Comparison of ENCODE assay signal across 8 cellular contexts in the genomic region with DNA sequence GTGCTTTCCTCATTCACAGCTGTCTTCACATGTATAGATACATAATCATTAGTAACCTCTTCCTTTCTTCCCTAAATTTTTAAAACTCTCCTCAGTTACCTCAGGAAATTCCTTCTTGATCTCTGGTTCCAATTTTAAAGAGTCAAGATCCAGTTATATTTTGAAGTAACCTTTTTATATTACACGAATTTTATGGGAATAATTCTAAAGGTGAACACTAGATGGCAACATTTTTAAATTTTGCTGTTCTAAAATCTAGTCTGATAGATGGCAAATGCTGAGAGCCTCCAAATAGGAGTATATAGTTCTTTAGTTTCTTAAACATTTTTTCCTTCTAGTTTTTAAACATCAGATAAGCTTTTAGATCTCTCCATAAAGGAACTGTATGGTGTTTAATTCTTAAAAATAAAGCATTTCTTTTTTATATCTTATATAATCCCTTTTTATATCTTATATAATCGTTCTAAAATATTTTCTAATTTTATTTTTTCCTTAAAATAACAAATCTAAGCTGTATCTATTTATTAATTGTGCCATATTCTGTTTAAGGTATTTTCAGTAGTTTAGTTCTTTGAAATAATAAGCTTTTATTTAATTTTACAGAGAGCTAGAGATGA. TPM values are rescaled to one million over a fixed set of nuclear protein-coding genes. Genes with fewer than 3 reads are reported as not detected.
DNase-seq lines count a peak whose midpoint lies in the region; ATAC-seq, FAIRE-seq and TF ChIP-seq lines count a peak whose summit lies in the region.

No MANE protein-coding gene starts in this region.

- ATAC-seq in GM18909 (IDR thresholded peaks at IDR 0.05; ENCODE audit: poor library complexity, unreplicated experiment), result peak; percentile 51
- peak in 3 of 4 donors; percentile 60 to 70 (median 68) for ATAC-seq in pancreas
- ATAC-seq in GM21723 (IDR thresholded peaks at IDR 0.05; ENCODE audit: unreplicated experiment), result no peak
- ATAC-seq in GM21576 (IDR thresholded peaks at IDR 0.05; ENCODE audit: unreplicated experiment), result no peak

- no peaks in the 10 kb centered on the region for H3K9me3 ChIP-seq in pancreas

- H3K27ac ChIP-seq in dorsolateral prefrontal cortex, result no peak overlapping the region
- no peak overlapping the region for H3K27ac ChIP-seq in pancreas

- intact Hi-C loops in dorsolateral prefrontal cortex (cut with DNase I), result loop anchor here in 1 of 2 donors (2.0 kb wide), 1 partner anchor 157 kb away; no protein-coding TSS in a partner anchor
- intact Hi-C loops in pancreas (cut with DNase I), result loop anchor here in 2 of 3 donors (5.0 to 10.0 kb wide), 2 partner anchors 157 to 159 kb away; no protein-coding TSS in a partner anchor

- peak; percentile 36 for TF ChIP-seq CTCF in AG09319 (IDR thresholded peaks at IDR 0.05; ENCODE audit: low read depth, low read length)
- peak; percentile 56 to 88 (median 73) for TF ChIP-seq CTCF in dorsolateral prefrontal cortex (IDR thresholded peaks at IDR 0.05 in 54 of 56, conservative IDR thresholded peaks at IDR 0.05 in 2 of 56; ENCODE audit: low read depth in 1 of 56, partially characterized antibody in 56 of 56)
- peak; percentile 24 to 53 (median 36) for TF ChIP-seq CTCF in pancreas (IDR thresholded peaks at IDR 0.05)

- peak; percentile 97 for FAIRE-seq in pancreas (lab: Jason Lieb, UNC)

- H3K4me3 ChIP-seq in dorsolateral prefrontal cortex (no peak overlapping the region), pancreas (no peak overlapping the region)

- 32 to 43% methylated on average over 2 of the region's 2 CpGs for WGBS in pancreas, 2 donors

- DNase-seq in AG09319 (ENCODE audit: extremely low read depth, low read depth) (no peak), NCI-H774 (lab: John Stamatoyannopoulos, UW) (peak; percentile 2), dorsolateral prefrontal cortex (no peak), pancreas (no peak)
- DNase-seq in stimulated activated CD4-positive, alpha-beta T cell treated with anti-CD3 and anti-CD28 coated beads, Interleukin-4, amount 100 ng/mL, for 4 hours, result no peak

- H3K27me3 ChIP-seq in dorsolateral prefrontal cortex, result peaks cover 0 to 4% (median 0%) of the 10 kb centered on the region in 45 donors
- no peaks in the 10 kb centered on the region for H3K27me3 ChIP-seq in pancreas

- no peaks in the 10 kb centered on the region for H3K4me1 ChIP-seq in pancreas

- H3K36me3 ChIP-seq in pancreas, result no peaks in the 10 kb centered on the region

RNA-seq across cellular contexts. Expression of gene PAPSS1, which starts 37.9 kb away (rescaled TPM):
- total RNA-seq in dorsolateral prefrontal cortex, result 100 to 1,000 TPM in 1 of 120 experiments, 10 to 100 TPM in 119; 39.6 to 102 (median 74.6) TPM
- total RNA-seq in pancreas, result 10 to 100 TPM; 19.1 to 45.1 (median 26.3) TPM
- polyA plus RNA-seq in pancreas, result 10 to 100 TPM; 19.8 to 25.6 TPM

Comparison
In these comparisons a context has a peak if more than half of its experiments do, and no peak if none do; other contexts are left out.
1. ATAC-seq: peak in GM18909 (single experiment) and pancreas (3 of 4); none in GM21723 (single experiment) and GM21576 (single experiment).
2. Peak in every context shown above with its lines, with median percentiles within 50 percentile points of each other: CTCF ChIP-seq.